Comparison of ENCODE assay signal across 12 cellular contexts in genomic region chr10:70974351-70974901, GRCh38.
A peak's percentile ranks its signal among the peaks of the same experiment; 100 is the strongest.
DNase-seq lines count a peak whose midpoint lies in the region; ATAC-seq, FAIRE-seq and TF ChIP-seq lines count a peak whose summit lies in the region.
"Had no signal": no experiment of that assay in that cellular context is flagged by ENCODE, and none has a peak within 500 bp of the region (broad histone marks: within the 10 kb centered on the region; RNA-seq: fewer than 3 reads in every experiment).

No MANE protein-coding gene starts in this region.

- peaks cover 22% of the 10 kb centered on the region for H3K9me3 Mint-ChIP-seq in chondrocyte (ENCODE audit: low read depth)

- in situ Hi-C loops in HepG2 (cut with HindIII; ENCODE audit: extremely low pct_ligation_motif_present, low pct_unique_long_range_greater_than_20kb): no loop called here

- no peak for FAIRE-seq in HepG2 (lab: Jason Lieb, UNC)

- TF ChIP-seq POLR2A in HepG2 (IDR thresholded peaks at IDR 0.05; ENCODE audit: insufficient read depth in 1 of 2, low read depth in 2 of 2, low read length in 2 of 2) (no peak), right lobe of liver (IDR thresholded peaks at IDR 0.05) (no peak), lower leg skin (IDR thresholded peaks at IDR 0.05) (no peak)

- 3% methylated on average over 4 of the region's 5 CpGs for WGBS in HepG2 (ENCODE audit: low lambda C conversion rate)
- 42% methylated on average over 4 of the region's 5 CpGs for WGBS in right lobe of liver (ENCODE audit: insufficient coverage, low coverage, low lambda C conversion rate, missing lambda C conversion rate)
- WGBS in lower leg skin, 2 donors: 24 to 44% methylated on average over 5 of the region's 5 CpGs

- H3K9ac ChIP-seq in HepG2 (ENCODE audit: insufficient read depth, low read depth, low read length): no peak overlapping the region

- H3K27me3 Mint-ChIP-seq in chondrocyte (ENCODE audit: low read depth): peaks cover 51% of the 10 kb centered on the region

- H3K36me3 ChIP-seq in HepG2 (replicated peaks in 1 of 2; ENCODE audit: control insufficient read depth in 1 of 2, insufficient read depth in 2 of 2, low read length in 2 of 2): no peaks in the 10 kb centered on the region
- no peaks in the 10 kb centered on the region for H3K36me3 ChIP-seq in right lobe of liver

- no peak overlapping the region for H3K4me2 ChIP-seq in HepG2 (ENCODE audit: low read depth, low read length)

- H3K4me1 Mint-ChIP-seq in chondrocyte (ENCODE audit: low read depth): no peaks in the 10 kb centered on the region

- H3K4me3 ChIP-seq in HepG2 (replicated peaks in 1 of 3; ENCODE audit: insufficient read depth in 1 of 3, low read depth in 2 of 3, low read length in 3 of 3) (no peak overlapping the region), right lobe of liver (no peak overlapping the region), lower leg skin (ENCODE audit: low read depth, poor library complexity, severe bottlenecking) (no peak overlapping the region)

- intact Hi-C loops in HepG2 (cut with micrococcal nuclease; ENCODE audit: unreplicated experiment): no loop called here
- intact Hi-C loops in right lobe of liver (cut with DNase I): no loop called here
- intact Hi-C loops in lower leg skin (cut with DNase I; ENCODE audit: low total_unique reads): no loop called here

- CTCF ChIA-PET in HepG2 (lab: Yijun Ruan, JAX; ENCODE audit: low intra/inter-chr PET ratio, low total read pairs): no interaction called here

- no peak overlapping the region for H2AFZ ChIP-seq in HepG2 (ENCODE audit: low read length)

- H3K9me3 ChIP-seq in HepG2 (ENCODE audit: low read length) (peaks cover 10% of the 10 kb centered on the region; the same call in 1 of the 2 replicates), right lobe of liver (no peaks in the 10 kb centered on the region)

- no peak overlapping the region for H3K4me3 Mint-ChIP-seq in chondrocyte (ENCODE audit: unreplicated experiment)
- H3K4me3 Mint-ChIP-seq: activated T-cell treated with anti-CD3 and anti-CD28 coated beads, Interleukin-2, amount 50 U/mL, for 4 hours; mesothelial cell of epicardium had no signal

- H3K27me3 ChIP-seq in HepG2 (ENCODE audit: control insufficient read depth in 1 of 2, insufficient read depth in 2 of 2, low read length in 2 of 2) (peaks cover 0 to 6% of the 10 kb centered on the region in 2 experiments; a peak in 2 of 5 replicates), right lobe of liver (no peaks in the 10 kb centered on the region)

- peaks cover 7% of the 10 kb centered on the region for H3K36me3 Mint-ChIP-seq in chondrocyte (ENCODE audit: low read depth)
- H3K36me3 Mint-ChIP-seq: mesothelial cell of epicardium had no signal

- no peaks in the 10 kb centered on the region for H3K4me1 ChIP-seq in HepG2 (ENCODE audit: insufficient read depth, low read length)
- H3K4me1 ChIP-seq in right lobe of liver: no peaks in the 10 kb centered on the region

- POLR2A ChIA-PET in HepG2 (lab: Yijun Ruan, JAX): no interaction called here

- TF ChIP-seq CTCF in HepG2 (CRISPR knock-in tag; IDR thresholded peaks at IDR 0.05) (no peak), right lobe of liver (IDR thresholded peaks at IDR 0.05) (no peak), chondrocyte (IDR thresholded peaks at IDR 0.05) (no peak), lower leg skin (IDR thresholded peaks at IDR 0.05) (no peak)

- no peaks in the 10 kb centered on the region for H3K79me2 ChIP-seq in HepG2 (ENCODE audit: insufficient read depth, low read length)

- DNase-seq in HepG2 (ENCODE audit: low spot score): no peak
- DNase-seq in right lobe of liver: no peak
- DNase-seq in MV-4-11 (lab: John Stamatoyannopoulos, UW): peak; percentile 25
- peak; percentile 32 for DNase-seq in chondrocyte (ENCODE audit: low spot score)
- peak; percentile 29 for DNase-seq in stimulated activated CD8-positive, alpha-beta memory T cell treated with anti-CD3 and anti-CD28 coated beads, Interleukin-4, amount 100 ng/mL, for 48 hours
- DNase-seq in lower leg skin (ENCODE audit: low spot score in 2 of 2): no peak
- DNase-seq: activated T-cell treated with anti-CD3 and anti-CD28 coated beads, Interleukin-2, amount 50 U/mL, for 4 hours; NK-92 treated with Interleukin-12 subunit alpha and Interleukin-12 subunit beta, amount 100 ng/mL, for 24 hours; T-helper 9 cell had no signal

- BruUV-seq in HepG2 (replicated peaks; lab: Mats Ljungman, UMichigan): no TSS peak

- TF ChIP-seq EP300 in HepG2 (IDR thresholded peaks at IDR 0.05; ENCODE audit: low read depth in 2 of 2, low read length in 2 of 2): no peak
- no peak for TF ChIP-seq EP300 in HepG2 (CRISPR knock-in tag; IDR thresholded peaks at IDR 0.05; ENCODE audit: borderline replicate concordance)

- H3K27ac Mint-ChIP-seq in chondrocyte (ENCODE audit: unreplicated experiment): no peak overlapping the region
- H3K27ac Mint-ChIP-seq: mesothelial cell of epicardium had no signal

- no peak for TF ChIP-seq RAD21 in HepG2 (CRISPR knock-in tag; IDR thresholded peaks at IDR 0.05)

- H4K20me1 ChIP-seq in HepG2 (ENCODE audit: insufficient read depth, low read length): no peaks in the 10 kb centered on the region

- H3K27ac ChIP-seq in HepG2 (ENCODE audit: extremely low read length, insufficient read depth, low read length) (no peak overlapping the region), right lobe of liver (no peak overlapping the region)

- ATAC-seq in HepG2 (no peak; the same call in 2 of the 3 replicates), right lobe of liver (no peak), GM21619 (IDR thresholded peaks at IDR 0.05; ENCODE audit: unreplicated experiment) (no peak), HG03469 (IDR thresholded peaks at IDR 0.05; ENCODE audit: unreplicated experiment) (no peak)

TF ChIP-seq in HepG2, 621 proteins besides CTCF, POLR2A, EP300 and RAD21:
- no peak for TF ChIP-seq ZNF24 (IDR thresholded peaks at IDR 0.05)
- TF ChIP-seq CREB1 (IDR thresholded peaks at IDR 0.05): peak; percentile 35; the same call in 1 of the 2 replicates
- no peak for TF ChIP-seq CREB1 (CRISPR knock-in tag; IDR thresholded peaks at IDR 0.05)
- TF ChIP-seq FOSL2 (CRISPR knock-in tag; IDR thresholded peaks at IDR 0.05): peak; percentile 31; the same call in 1 of the 2 replicates

Comparison
In these comparisons a context has a peak if more than half of its experiments do, and no peak if none do; other contexts are left out.
1. DNase-seq: peak in MV-4-11 (single experiment), chondrocyte (single experiment) and stimulated activated CD8-positive, alpha-beta memory T cell treated with anti-CD3 and anti-CD28 coated beads, Interleukin-4, amount 100 ng/mL, for 48 hours (single experiment); none in HepG2 (single experiment), right lobe of liver (0 of 3) and lower leg skin (0 of 2).